Comparison of ENCODE assay signal across 12 cellular contexts in the genomic region with DNA sequence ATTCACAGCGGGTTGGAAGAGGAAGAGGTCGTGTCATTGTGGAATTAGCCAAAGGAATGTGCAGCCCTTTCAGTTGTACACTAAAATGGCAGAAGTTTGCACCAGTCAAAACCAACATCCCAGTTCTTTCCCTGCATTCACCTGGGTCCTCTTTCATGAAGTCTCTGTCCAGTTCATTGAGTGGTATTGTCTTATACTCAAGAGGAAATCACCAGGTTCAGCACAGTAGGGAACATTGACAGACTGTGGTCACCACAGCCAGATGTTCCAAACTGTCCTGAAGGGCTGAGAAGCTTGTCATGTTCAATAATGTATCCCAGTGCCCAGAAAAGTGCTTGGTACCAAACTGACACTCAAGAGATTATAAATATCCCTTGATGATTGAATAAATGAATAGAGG.
A peak's percentile ranks its signal among the peaks of the same experiment; 100 is the strongest.
DNase-seq lines count a peak whose midpoint lies in the region; ATAC-seq lines count a peak whose summit lies in the region.
"Had no signal": no experiment of that assay in that cellular context is flagged by ENCODE, and none has a peak within 500 bp of the region (broad histone marks: within the 10 kb centered on the region; RNA-seq: fewer than 3 reads in every experiment).

No MANE protein-coding gene starts in this region.

- peak overlapping the region; percentile 81 for H3K27ac Mint-ChIP-seq in T-helper 17 cell
- peak overlapping the region; percentile 84 to 98 (median 94) for H3K27ac Mint-ChIP-seq in immature natural killer cell

- no peaks in the 10 kb centered on the region for H3K27me3 ChIP-seq in BLaER1
- H3K27me3 ChIP-seq: dorsolateral prefrontal cortex had no signal

- H3K36me3 ChIP-seq in BLaER1: no peaks in the 10 kb centered on the region
- H3K36me3 ChIP-seq: HAP-1 had no signal

- peaks cover 30% of the 10 kb centered on the region for H3K4me1 ChIP-seq in BLaER1
- H3K4me1 ChIP-seq: HAP-1 had no signal

- H3K4me3 Mint-ChIP-seq in T-helper 17 cell: peak overlapping the region; percentile 51
- H3K4me3 Mint-ChIP-seq in immature natural killer cell: peak overlapping the region; percentile 72 to 79 (median 76)

- no peaks in the 10 kb centered on the region for H4K20me1 ChIP-seq in BLaER1

- no peak for ATAC-seq in T-helper 17 cell
- no peak for ATAC-seq in HG03378 (IDR thresholded peaks at IDR 0.05; ENCODE audit: unreplicated experiment)
- ATAC-seq in GM21825 (IDR thresholded peaks at IDR 0.05; ENCODE audit: unreplicated experiment): no peak

- no peaks in the 10 kb centered on the region for H3K9me3 Mint-ChIP-seq in immature natural killer cell

- H3K9ac ChIP-seq in BLaER1: peak overlapping the region; percentile 55; the same call in 1 of the 2 replicates

- H3K27me3 Mint-ChIP-seq in T-helper 17 cell (no peaks in the 10 kb centered on the region), immature natural killer cell (ENCODE audit: low read depth in 3 of 3) (peaks cover 0 to 5% (median 3%) of the 10 kb centered on the region in 3 donors)

- no peak overlapping the region for H3K4me3 ChIP-seq in BLaER1
- H3K4me3 ChIP-seq: dorsolateral prefrontal cortex, HAP-1 had no signal

- peaks cover 28% of the 10 kb centered on the region for H3K4me1 Mint-ChIP-seq in T-helper 17 cell
- H3K4me1 Mint-ChIP-seq in immature natural killer cell: peaks cover 25 to 34% of the 10 kb centered on the region in 2 donors

- in situ Hi-C loops in G401 (cut with HindIII; ENCODE audit: low sequenced_read_pairs): no loop called here

- H3K4me2 ChIP-seq in BLaER1: peak overlapping the region; percentile 72

- H3K36me3 Mint-ChIP-seq in T-helper 17 cell (ENCODE audit: low read depth): no peaks in the 10 kb centered on the region
- no peaks in the 10 kb centered on the region for H3K36me3 Mint-ChIP-seq in immature natural killer cell

- peak overlapping the region; percentile 79 for H3K27ac ChIP-seq in BLaER1
- H3K27ac ChIP-seq: C4-2B had no signal

- DNase-seq in CMK (ENCODE audit: low read depth) (peak; percentile 37), T-helper 17 cell (no peak), immature natural killer cell (no peak), G401 (ENCODE audit: low spot score) (no peak)
- no peak for DNase-seq in effector CD4-positive, alpha-beta T cell
- DNase-seq: NCI-H345 had no signal

- H3K9me3 ChIP-seq in BLaER1 (no peaks in the 10 kb centered on the region), T-helper 17 cell (ENCODE audit: control insufficient read depth, low read length, poor library complexity, severe bottlenecking) (no peaks in the 10 kb centered on the region)
- H3K9me3 ChIP-seq: HAP-1 had no signal
